14 cellular contexts compared by ENCODE assay signal in the genomic region with DNA sequence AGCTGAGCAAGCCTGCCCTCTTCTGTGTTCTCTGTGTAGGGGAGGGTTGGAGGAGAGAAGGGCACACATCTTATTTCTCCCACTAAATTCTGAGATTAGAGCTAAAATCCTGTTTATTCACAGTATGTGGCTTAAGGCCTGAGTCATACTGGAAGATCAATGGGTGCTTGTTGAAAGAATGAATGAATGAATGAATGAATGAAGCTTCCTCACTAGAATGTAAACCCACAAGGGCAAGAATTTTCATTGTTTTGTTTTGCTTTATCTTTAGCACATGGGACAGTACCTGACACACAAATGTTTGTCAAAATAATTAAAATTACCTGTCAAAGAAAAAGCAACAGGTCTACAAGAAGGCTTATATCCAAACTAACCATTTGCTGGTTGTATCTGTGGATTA.
"Had no signal": no experiment of that assay in that cellular context is flagged by ENCODE, and none has a peak within 500 bp of the region (broad histone marks: within the 10 kb centered on the region; RNA-seq: fewer than 3 reads in every experiment).

No MANE protein-coding gene starts in this region.

- H3K4me1 ChIP-seq: heart left ventricle, thyroid gland had no signal

- H3K9me3 ChIP-seq: heart left ventricle, thyroid gland had no signal

- H3K4me3 ChIP-seq: cardiac muscle cell, coronary artery, heart left ventricle, thyroid gland had no signal

- DNase-seq: activated CD4-positive, alpha-beta T cell treated with anti-CD3 and anti-CD28 coated beads for 1 hour; activated CD4-positive, alpha-beta T cell treated with anti-CD3 and anti-CD28 coated beads, Interleukin-2, amount 50 U/mL, for 4 hours; activated naive CD4-positive, alpha-beta T cell treated with anti-CD3 and anti-CD28 coated beads for 36 hours; activated naive CD8-positive, alpha-beta T cell treated with anti-CD3 and anti-CD28 coated beads, Interleukin-2, amount 50 U/mL, for 24 hours; effector CD4-positive, alpha-beta T cell; heart left ventricle; immature natural killer cell; stimulated activated CD4-positive, alpha-beta T cell treated with anti-CD3 and anti-CD28 coated beads, Interleukin-2, amount 100 ng/mL, for 48 hours; thyroid gland had no signal

- H3K36me3 ChIP-seq: cardiac muscle cell, heart left ventricle, thyroid gland had no signal

- H3K27me3 ChIP-seq: cardiac muscle cell, heart left ventricle, thyroid gland had no signal

- H3K27ac ChIP-seq: cardiac muscle cell, coronary artery, heart left ventricle, thyroid gland had no signal

- ATAC-seq: activated naive CD8-positive, alpha-beta T cell treated with anti-CD3 and anti-CD28 coated beads, Interleukin-2, amount 50 U/mL, for 24 hours; activated T-helper 17 cell treated with anti-CD3 and anti-CD28 coated beads, Interleukin-2, amount 50 U/mL, for 72 hours; heart left ventricle; natural killer cell treated with Interleukin-12 subunit alpha and Interleukin-12 subunit beta and Interleukin-15 and Interleukin-18, amount 100 ng/mL, for 72 hours; stimulated activated memory B cell treated with anti-CD40 and anti-IgM and Interleukin-4, amounts not matched to agents 10 μg/mL and 1 μg/mL and 100 μg/mL, for 72 hours had no signal
